Comparison of ENCODE assay signal across 8 cellular contexts in genomic region chr10:84138478-84139125, GRCh38. TPM values are rescaled to one million over a fixed set of nuclear protein-coding genes. Genes with fewer than 3 reads are reported as not detected.
DNase-seq lines count a peak whose midpoint lies in the region; ATAC-seq, FAIRE-seq and TF ChIP-seq lines count a peak whose summit lies in the region.

No MANE protein-coding gene starts in this region.

- H2AFZ ChIP-seq in HepG2 (ENCODE audit: low read length), result peak overlapping the region; percentile 99

- no peak for FAIRE-seq in A549 (lab: Jason Lieb, UNC)
- no peak for FAIRE-seq in HepG2 (lab: Jason Lieb, UNC)

- no peak for TF ChIP-seq EP300 in A549 (IDR thresholded peaks at IDR 0.05)
- TF ChIP-seq EP300 in HepG2 (IDR thresholded peaks at IDR 0.05; ENCODE audit: low read depth in 2 of 2, low read length in 2 of 2), result no peak
- TF ChIP-seq EP300 in HepG2 (CRISPR knock-in tag; IDR thresholded peaks at IDR 0.05; ENCODE audit: borderline replicate concordance), result no peak

- TF ChIP-seq POLR2A in A549 (IDR thresholded peaks at IDR 0.05; ENCODE audit: low read length), result no peak
- TF ChIP-seq POLR2A in body of pancreas (IDR thresholded peaks at IDR 0.05), result no peak
- TF ChIP-seq POLR2A in HepG2 (IDR thresholded peaks at IDR 0.05; ENCODE audit: insufficient read depth in 1 of 2, low read depth in 2 of 2, low read length in 2 of 2), result no peak

- ATAC-seq in A549 (peak; percentile 44), GM21737 (IDR thresholded peaks at IDR 0.05; ENCODE audit: unreplicated experiment) (peak; percentile 1), body of pancreas (no peak), HepG2 (no peak), HG03135 (IDR thresholded peaks at IDR 0.05; ENCODE audit: unreplicated experiment) (no peak), GM19463 (IDR thresholded peaks at IDR 0.05; ENCODE audit: unreplicated experiment) (no peak)

- peaks cover 26% of the 10 kb centered on the region for H3K79me2 ChIP-seq in HepG2 (ENCODE audit: insufficient read depth, low read length)

- peaks cover 0 to 5% of the 10 kb centered on the region in 2 donors for H3K27me3 ChIP-seq in body of pancreas
- H3K27me3 ChIP-seq in HepG2 (ENCODE audit: control insufficient read depth in 1 of 2, insufficient read depth in 2 of 2, low read length in 2 of 2), result no peaks in the 10 kb centered on the region; a peak in 1 of 5 replicates

- H3K4me2 ChIP-seq in A549 (peak overlapping the region; percentile 89), HepG2 (ENCODE audit: low read depth, low read length) (peak overlapping the region; percentile 64)

- H3K4me3 ChIP-seq in A549 (peak overlapping the region; percentile 56), body of pancreas (peak overlapping the region in 1 of 2 donors; percentile 34), HepG2 (replicated peaks in 1 of 3; ENCODE audit: insufficient read depth in 1 of 3, low read depth in 2 of 3, low read length in 3 of 3) (peak overlapping the region; percentile 52 to 96 (median 73))

- peak overlapping the region; percentile 94 for H3K9ac ChIP-seq in HepG2 (ENCODE audit: insufficient read depth, low read depth, low read length)

- peak overlapping the region; percentile 86 to 88 for H3K27ac ChIP-seq in A549
- H3K27ac ChIP-seq in body of pancreas, result peak overlapping the region; percentile 7 to 99 (median 96)
- H3K27ac ChIP-seq in HepG2 (ENCODE audit: extremely low read length, insufficient read depth, low read length), result peak overlapping the region; percentile 63

- POLR2A ChIA-PET in A549 (lab: Yijun Ruan, JAX) (interaction anchor here (0.8 to 1.7 kb wide), 3 partner anchors 9 to 13 kb away, joined by 3 to 13 read pairs (median 4); no protein-coding TSS in a partner anchor), HepG2 (lab: Yijun Ruan, JAX) (interaction anchor here (0.7 to 2.0 kb wide), 6 partner anchors 9 to 402 kb away, joined by 3 to 8 read pairs (median 3); partner anchors contain the start of gene CCSER2)

- peaks cover 20% of the 10 kb centered on the region for H3K4me1 ChIP-seq in A549
- H3K4me1 ChIP-seq in body of pancreas, result peaks cover 20% of the 10 kb centered on the region
- H3K4me1 ChIP-seq in HepG2 (ENCODE audit: insufficient read depth, low read length), result peaks cover 38% of the 10 kb centered on the region

- intact Hi-C loops in body of pancreas (cut with DNase I) (no loop called here), HepG2 (cut with micrococcal nuclease; ENCODE audit: unreplicated experiment) (loop anchor here (10.0 kb wide), 1 partner anchor 396 kb away; no protein-coding TSS in a partner anchor)

- TF ChIP-seq CTCF in A549 (IDR thresholded peaks at IDR 0.05) (no peak), body of pancreas (IDR thresholded peaks at IDR 0.05) (no peak), HepG2 (CRISPR knock-in tag; IDR thresholded peaks at IDR 0.05) (no peak)

- DNase-seq in A549 (ENCODE audit: low read depth in 1 of 2, low spot score in 1 of 2) (peak; percentile 39 to 58), body of pancreas (peak in 3 of 4 donors; percentile 6 to 21 (median 7)), HepG2 (ENCODE audit: low spot score) (no peak)
- peak; percentile 10 for DNase-seq in stimulated activated CD8-positive, alpha-beta memory T cell treated with anti-CD3 and anti-CD28 coated beads, Interleukin-15, amount 100 ng/mL, for 24 hours (ENCODE audit: low read depth)

- in situ Hi-C loops in HepG2 (cut with HindIII; ENCODE audit: extremely low pct_ligation_motif_present, low pct_unique_long_range_greater_than_20kb), result no loop called here

- peaks cover 20% of the 10 kb centered on the region for H3K4me1 Mint-ChIP-seq in T-helper 1 cell treated with Interleukin-12 subunit alpha and Interleukin-12 subunit beta and Interleukin-4 antibody, amounts not matched to agents 30 μg/mL and 1 μg/mL, for 36 hours (ENCODE audit: low read depth)

- peaks cover 9% of the 10 kb centered on the region for H3K36me3 Mint-ChIP-seq in T-helper 1 cell treated with Interleukin-12 subunit alpha and Interleukin-12 subunit beta and Interleukin-4 antibody, amounts not matched to agents 30 μg/mL and 1 μg/mL, for 36 hours (ENCODE audit: low read depth)

- H3K27me3 Mint-ChIP-seq in T-helper 1 cell treated with Interleukin-12 subunit alpha and Interleukin-12 subunit beta and Interleukin-4 antibody, amounts not matched to agents 30 μg/mL and 1 μg/mL, for 36 hours (ENCODE audit: low read depth), result peaks cover 25% of the 10 kb centered on the region

- TSS peak; percentile 93 for BruUV-seq in HepG2 (replicated peaks; lab: Mats Ljungman, UMichigan)

- TF ChIP-seq RAD21 in A549 (conservative IDR thresholded peaks at IDR 0.05 in 1 of 2, IDR thresholded peaks at IDR 0.05 in 1 of 2) (no peak), HepG2 (CRISPR knock-in tag; IDR thresholded peaks at IDR 0.05) (no peak)

- WGBS in A549 (ENCODE audit: missing lambda C conversion rate), result 28% methylated on average over 20 of the region's 20 CpGs
- 74 to 75% methylated on average over 20 of the region's 20 CpGs for WGBS in body of pancreas, 2 donors
- WGBS in HepG2 (ENCODE audit: low lambda C conversion rate), result 90% methylated on average over 20 of the region's 20 CpGs

- H3K9me3 Mint-ChIP-seq in T-helper 1 cell treated with Interleukin-12 subunit alpha and Interleukin-12 subunit beta and Interleukin-4 antibody, amounts not matched to agents 30 μg/mL and 1 μg/mL, for 36 hours, result no peaks in the 10 kb centered on the region

- H3K9me3 ChIP-seq in A549 (no peaks in the 10 kb centered on the region), body of pancreas (no peaks in the 10 kb centered on the region), HepG2 (ENCODE audit: low read length) (no peaks in the 10 kb centered on the region)

- peak overlapping the region; percentile 97 for H3K27ac Mint-ChIP-seq in T-helper 1 cell treated with Interleukin-12 subunit alpha and Interleukin-12 subunit beta and Interleukin-4 antibody, amounts not matched to agents 30 μg/mL and 1 μg/mL, for 36 hours

- peak overlapping the region; percentile 86 for H3K4me3 Mint-ChIP-seq in T-helper 1 cell treated with Interleukin-12 subunit alpha and Interleukin-12 subunit beta and Interleukin-4 antibody, amounts not matched to agents 30 μg/mL and 1 μg/mL, for 36 hours

- H4K20me1 ChIP-seq in HepG2 (ENCODE audit: insufficient read depth, low read length), result no peaks in the 10 kb centered on the region

- CTCF ChIA-PET in A549 (lab: Yijun Ruan, JAX), result interaction anchor here (0.6 to 2.9 kb wide), 5 partner anchors 9 to 1453 kb away, joined by 3 to 10 read pairs (median 3); no protein-coding TSS in a partner anchor
- CTCF ChIA-PET in HepG2 (lab: Yijun Ruan, JAX; ENCODE audit: low intra/inter-chr PET ratio, low total read pairs), result no interaction called here

- H3K36me3 ChIP-seq in body of pancreas (replicated peaks in 1 of 2; ENCODE audit: insufficient read depth in 1 of 2, low read depth in 2 of 2), result peaks cover 0 to 7% of the 10 kb centered on the region in 2 donors
- peaks cover 2 to 13% of the 10 kb centered on the region in 2 experiments; a peak in 4 of 5 replicates for H3K36me3 ChIP-seq in HepG2 (replicated peaks in 1 of 2; ENCODE audit: control insufficient read depth in 1 of 2, insufficient read depth in 2 of 2, low read length in 2 of 2)

RNA-seq across cellular contexts. Expression of gene GHITM, which starts 0.7 kb away (rescaled TPM):
- 309 and 360 TPM in 2 replicates for polyA plus RNA-seq in A549 (2011; rRNA removed)
- polyA plus RNA-seq in A549 (2012; cell fraction: cytosol; rRNA removed), result 134 and 160 TPM in 2 replicates
- polyA plus RNA-seq in A549 (2012; cell fraction: nucleus; rRNA removed), result 60.2 and 88.5 TPM in 2 replicates
- polyA plus RNA-seq in A549 (2017; fragmentation: RNase III; extraction: RNeasy Plus Mini Kit Qiagen cat#74134 plus additional on column Dnase treatment), result 212 to 225 TPM (median 220 TPM) in 3 replicates
- polyA minus RNA-seq in A549 (2011; rRNA and poly(A)+ RNA removed), result 136 and 181 TPM in 2 replicates
- total RNA-seq in body of pancreas, result 10 to 100 TPM; 52.1 to 55.5 TPM
- 212 and 345 TPM in 2 replicates for total RNA-seq in HepG2 (2016; rRNA removed; fragmentation: Illumina TruSeq; extraction: Trizol)
- total RNA-seq in HepG2 (2016; cell fraction: cytosol; rRNA removed; fragmentation: Illumina TruSeq; extraction: Trizol; ENCODE audit: low read depth), result 30.2 and 31.6 TPM in 2 replicates
- 217 and 359 TPM in 2 replicates for total RNA-seq in HepG2 (2016; cell fraction: insoluble cytoplasmic fraction; rRNA removed; fragmentation: Illumina TruSeq; extraction: Trizol)
- 71.3 and 73.2 TPM in 2 replicates for total RNA-seq in HepG2 (2016; cell fraction: membrane; rRNA removed; fragmentation: Illumina TruSeq; extraction: Trizol)
- 76.0 and 76.6 TPM in 2 replicates for total RNA-seq in HepG2 (2016; cell fraction: nucleus; rRNA removed; fragmentation: Illumina TruSeq; extraction: Trizol)
- polyA plus RNA-seq in HepG2 (2011; rRNA removed), result 145 and 163 TPM in 2 replicates
- polyA plus RNA-seq in HepG2 (2011; cell fraction: cytosol; rRNA removed), result 120 and 156 TPM in 2 replicates
- 20.6 and 30.6 TPM in 2 replicates for polyA plus RNA-seq in HepG2 (2011; cell fraction: nucleus; rRNA removed)
- polyA plus RNA-seq in HepG2 (2012), result 147 and 173 TPM in 2 replicates
- 26.7 and 30.1 TPM in 2 replicates for polyA plus RNA-seq in HepG2 (2016; cell fraction: cytosol; fragmentation: Illumina TruSeq; extraction: Trizol; ENCODE audit: low read depth)
- 287 and 340 TPM in 2 replicates for polyA plus RNA-seq in HepG2 (2016; cell fraction: insoluble cytoplasmic fraction; fragmentation: Illumina TruSeq; extraction: Trizol; ENCODE audit: low read depth)
- polyA plus RNA-seq in HepG2 (2016; cell fraction: membrane; fragmentation: Illumina TruSeq; extraction: Trizol; ENCODE audit: low read depth), result 47.9 and 49.3 TPM in 2 replicates
- 94.0 TPM in 2 replicates for polyA plus RNA-seq in HepG2 (2016; cell fraction: nucleus; fragmentation: Illumina TruSeq; extraction: Trizol; ENCODE audit: insufficient read depth, low read depth)
- polyA minus RNA-seq in HepG2 (2011; rRNA and poly(A)+ RNA removed; ENCODE audit: low replicate concordance), result 155 and 222 TPM in 2 replicates
- 64.6 and 69.6 TPM in 2 replicates for polyA minus RNA-seq in HepG2 (2011; cell fraction: cytosol; rRNA and poly(A)+ RNA removed)
- 31.3 and 40.3 TPM in 2 replicates for polyA minus RNA-seq in HepG2 (2011; cell fraction: nucleus; rRNA and poly(A)+ RNA removed)

RNA-seq across cellular contexts. Expression of gene GPR15LG, which starts 35.0 kb away (rescaled TPM):
- polyA plus RNA-seq in A549 (2011; rRNA removed), result not detected in 2 replicates
- not detected in 2 replicates for polyA plus RNA-seq in A549 (2012; cell fraction: cytosol; rRNA removed)
- polyA plus RNA-seq in A549 (2012; cell fraction: nucleus; rRNA removed), result not detected in 2 replicates
- not detected in 3 replicates for polyA plus RNA-seq in A549 (2017; fragmentation: RNase III; extraction: RNeasy Plus Mini Kit Qiagen cat#74134 plus additional on column Dnase treatment)
- not detected in 2 replicates for polyA minus RNA-seq in A549 (2011; rRNA and poly(A)+ RNA removed)
- total RNA-seq in body of pancreas, result not detected
- not detected in 2 replicates for total RNA-seq in HepG2 (2016; rRNA removed; fragmentation: Illumina TruSeq; extraction: Trizol)
- not detected in 2 replicates for total RNA-seq in HepG2 (2016; cell fraction: cytosol; rRNA removed; fragmentation: Illumina TruSeq; extraction: Trizol; ENCODE audit: low read depth)
- not detected in 2 replicates for total RNA-seq in HepG2 (2016; cell fraction: insoluble cytoplasmic fraction; rRNA removed; fragmentation: Illumina TruSeq; extraction: Trizol)
- total RNA-seq in HepG2 (2016; cell fraction: membrane; rRNA removed; fragmentation: Illumina TruSeq; extraction: Trizol), result not detected in 2 replicates
- total RNA-seq in HepG2 (2016; cell fraction: nucleus; rRNA removed; fragmentation: Illumina TruSeq; extraction: Trizol), result not detected in 2 replicates
- not detected in 2 replicates for polyA plus RNA-seq in HepG2 (2011; rRNA removed)
- polyA plus RNA-seq in HepG2 (2011; cell fraction: cytosol; rRNA removed), result not detected in 2 replicates
- not detected in 2 replicates for polyA plus RNA-seq in HepG2 (2011; cell fraction: nucleus; rRNA removed)
- polyA plus RNA-seq in HepG2 (2012), result not detected in 2 replicates
- not detected in 2 replicates for polyA plus RNA-seq in HepG2 (2016; cell fraction: cytosol; fragmentation: Illumina TruSeq; extraction: Trizol; ENCODE audit: low read depth)
- polyA plus RNA-seq in HepG2 (2016; cell fraction: insoluble cytoplasmic fraction; fragmentation: Illumina TruSeq; extraction: Trizol; ENCODE audit: low read depth), result not detected in 2 replicates
- polyA plus RNA-seq in HepG2 (2016; cell fraction: membrane; fragmentation: Illumina TruSeq; extraction: Trizol; ENCODE audit: low read depth), result not detected in 2 replicates
- not detected in 2 replicates for polyA plus RNA-seq in HepG2 (2016; cell fraction: nucleus; fragmentation: Illumina TruSeq; extraction: Trizol; ENCODE audit: insufficient read depth, low read depth)
- polyA minus RNA-seq in HepG2 (2011; rRNA and poly(A)+ RNA removed; ENCODE audit: low replicate concordance), result not detected in 2 replicates
- not detected in 2 replicates for polyA minus RNA-seq in HepG2 (2011; cell fraction: cytosol; rRNA and poly(A)+ RNA removed)
- not detected in 2 replicates for polyA minus RNA-seq in HepG2 (2011; cell fraction: nucleus; rRNA and poly(A)+ RNA removed)

RNA-seq across cellular contexts. Expression of gene CDHR1, which starts 55.7 kb away (rescaled TPM):
- 0.04 and 0.05 TPM in 2 replicates for polyA plus RNA-seq in A549 (2011; rRNA removed)
- 0.05 and 0.12 TPM in 2 replicates for polyA plus RNA-seq in A549 (2012; cell fraction: cytosol; rRNA removed)
- polyA plus RNA-seq in A549 (2012; cell fraction: nucleus; rRNA removed), result 0.22 and 0.28 TPM in 2 replicates
- 0.03 to 0.10 TPM (median 0.09 TPM) in 3 replicates for polyA plus RNA-seq in A549 (2017; fragmentation: RNase III; extraction: RNeasy Plus Mini Kit Qiagen cat#74134 plus additional on column Dnase treatment)
- polyA minus RNA-seq in A549 (2011; rRNA and poly(A)+ RNA removed), result 0.29 TPM in 1 of 2 replicates, not detected in the other
- under 1 TPM in 1 of 2 donors, not detected in 1; 0.26 TPM for total RNA-seq in body of pancreas
- 0.04 TPM in 1 of 2 replicates, not detected in the other for total RNA-seq in HepG2 (2016; rRNA removed; fragmentation: Illumina TruSeq; extraction: Trizol)
- total RNA-seq in HepG2 (2016; cell fraction: cytosol; rRNA removed; fragmentation: Illumina TruSeq; extraction: Trizol; ENCODE audit: low read depth), result not detected in 2 replicates
- total RNA-seq in HepG2 (2016; cell fraction: insoluble cytoplasmic fraction; rRNA removed; fragmentation: Illumina TruSeq; extraction: Trizol), result 0.02 TPM in 1 of 2 replicates, not detected in the other
- not detected in 2 replicates for total RNA-seq in HepG2 (2016; cell fraction: membrane; rRNA removed; fragmentation: Illumina TruSeq; extraction: Trizol)
- not detected in 2 replicates for total RNA-seq in HepG2 (2016; cell fraction: nucleus; rRNA removed; fragmentation: Illumina TruSeq; extraction: Trizol)
- 0.01 and 0.09 TPM in 2 replicates for polyA plus RNA-seq in HepG2 (2011; rRNA removed)
- 0.04 TPM in 1 of 2 replicates, not detected in the other for polyA plus RNA-seq in HepG2 (2011; cell fraction: cytosol; rRNA removed)
- 0.14 and 0.34 TPM in 2 replicates for polyA plus RNA-seq in HepG2 (2011; cell fraction: nucleus; rRNA removed)
- 0.05 TPM in 1 of 2 replicates, not detected in the other for polyA plus RNA-seq in HepG2 (2012)
- polyA plus RNA-seq in HepG2 (2016; cell fraction: cytosol; fragmentation: Illumina TruSeq; extraction: Trizol; ENCODE audit: low read depth), result not detected in 2 replicates
- not detected in 2 replicates for polyA plus RNA-seq in HepG2 (2016; cell fraction: insoluble cytoplasmic fraction; fragmentation: Illumina TruSeq; extraction: Trizol; ENCODE audit: low read depth)
- polyA plus RNA-seq in HepG2 (2016; cell fraction: membrane; fragmentation: Illumina TruSeq; extraction: Trizol; ENCODE audit: low read depth), result not detected in 2 replicates
- 0.23 TPM in 1 of 2 replicates, not detected in the other for polyA plus RNA-seq in HepG2 (2016; cell fraction: nucleus; fragmentation: Illumina TruSeq; extraction: Trizol; ENCODE audit: insufficient read depth, low read depth)
- polyA minus RNA-seq in HepG2 (2011; rRNA and poly(A)+ RNA removed; ENCODE audit: low replicate concordance), result not detected in 2 replicates
- not detected in 2 replicates for polyA minus RNA-seq in HepG2 (2011; cell fraction: cytosol; rRNA and poly(A)+ RNA removed)
- 0.64 TPM in 1 of 2 replicates, not detected in the other for polyA minus RNA-seq in HepG2 (2011; cell fraction: nucleus; rRNA and poly(A)+ RNA removed)

Comparison
In these comparisons a context has a peak if more than half of its experiments do, and no peak if none do; other contexts are left out.
1. ATAC-seq: peak in A549 (2 of 2) and GM21737 (single experiment); none in body of pancreas (single experiment), HepG2 (single experiment), HG03135 (single experiment) and GM19463 (single experiment).
2. Of the 38 proteins assayed by ChIP-seq in both HepG2 and A549: peak only in HepG2: none; only in A549: EHMT2 and PHF8; in both: none; in neither: 36.
3. Peak in every context shown above with its lines, with median percentiles within 50 percentile points of each other: H3K27ac ChIP-seq.